Comparison of ENCODE assay signal across 8 cellular contexts in genomic region chr1:28882009-28882628, GRCh38. TPM values are rescaled to one million over a fixed set of nuclear protein-coding genes. Genes with fewer than 3 reads are reported as not detected.
A peak's percentile ranks its signal among the peaks of the same experiment; 100 is the strongest.
DNase-seq lines count a peak whose midpoint lies in the region; ATAC-seq and TF ChIP-seq lines count a peak whose summit lies in the region.

No MANE protein-coding gene starts in this region.

- peak; percentile 89 for DNase-seq in AG20443 (ENCODE audit: low spot score)
- DNase-seq in H9 = peak; percentile 96
- DNase-seq in NCI-H345 (lab: John Stamatoyannopoulos, UW) = peak; percentile 91
- peak; percentile 93 for DNase-seq in WTC11 (ENCODE audit: low spot score)
- peak; percentile 82 for DNase-seq in mammary epithelial cell
- peak; percentile 97 for DNase-seq in islet precursor cell
- DNase-seq in stimulated activated CD4-positive, alpha-beta T cell treated with anti-CD3 and anti-CD28 coated beads, Interleukin-1b, Interleukin-23, amount 100 ng/mL, for 24 hours (ENCODE audit: low read depth in 4 of 4, low spot score in 1 of 4) = peak; percentile 52 to 73 (median 60)

- no peak overlapping the region for H3K23ac ChIP-seq in H9 (ENCODE audit: insufficient read length, low read depth, low read length)

- no peak overlapping the region for H2BK15ac ChIP-seq in H9 (ENCODE audit: low read depth, low read length)

- H3T11ph ChIP-seq in H9 (ENCODE audit: low read length) = no peak overlapping the region

- H2BK20ac ChIP-seq in H9 (ENCODE audit: low read depth, low read length, poor library complexity, severe bottlenecking) = no peak overlapping the region

- no CpG with 5 or more reads among the region's 13 CpGs for WGBS in H9 (ENCODE audit: extremely low coverage, insufficient read length, low lambda C conversion rate)
- WGBS in mammary epithelial cell (ENCODE audit: low coverage, missing lambda C conversion rate) = 30% methylated on average over 11 of the region's 13 CpGs

- POLR2A ChIA-PET in WTC11 (lab: Charles Lee) = interaction anchor here (0.7 to 1.4 kb wide), 7 partner anchors 32 to 315 kb away, joined by 4 to 7 read pairs (median 5); partner anchors contain the start of genes EPB41, SRSF4 and TAF12

- no peak overlapping the region for H3K14ac ChIP-seq in H9 (ENCODE audit: insufficient read depth, low read length)

- H2BK120ac ChIP-seq in H9 (ENCODE audit: low read depth, low read length, poor library complexity, severe bottlenecking) = no peak overlapping the region

- H3K4me1 Mint-ChIP-seq in H9 (peaks cover 42 to 45% of the 10 kb centered on the region in 2 experiments), WTC11 (peaks cover 45% of the 10 kb centered on the region)

- no peak overlapping the region for H2AK5ac ChIP-seq in H9 (ENCODE audit: insufficient read length, low read length)

- H3K9me3 Mint-ChIP-seq in H9 = peaks cover 0 to 3% of the 10 kb centered on the region in 2 experiments; a peak in 1 of 5 replicates
- no peaks in the 10 kb centered on the region for H3K9me3 Mint-ChIP-seq in WTC11

- H3K4me3 Mint-ChIP-seq in H9 (no peak overlapping the region; a peak in 1 of 5 replicates), WTC11 (no peak overlapping the region)

- H3K27ac Mint-ChIP-seq in H9 = peak overlapping the region in 2 of 3 experiments; percentile 55 to 67; a peak in 3 of 7 replicates
- H3K27ac Mint-ChIP-seq in WTC11 = peak overlapping the region; percentile 22; the same call in 1 of the 2 replicates

- H2AFZ ChIP-seq in H9 (ENCODE audit: low read length) (no peak overlapping the region), mammary epithelial cell (ENCODE audit: low read depth, low read length) (peak overlapping the region; percentile 74)

- H3K4me3 ChIP-seq in mammary epithelial cell (replicated peaks in 1 of 3; ENCODE audit: insufficient read depth in 1 of 3, low read depth in 2 of 3, low read length in 3 of 3) = no peak overlapping the region

- no peak overlapping the region for H3K4ac ChIP-seq in H9 (ENCODE audit: low read depth, low read length)

- no TSS peak for BruUV-seq in mammary epithelial cell (replicated peaks; lab: Mats Ljungman, UMichigan)

- peak; percentile 98 for TF ChIP-seq CTCF in H9 (conservative IDR thresholded peaks at IDR 0.05)
- TF ChIP-seq CTCF in WTC11 (IDR thresholded peaks at IDR 0.05) = peak; percentile 71
- TF ChIP-seq CTCF in mammary epithelial cell (conservative IDR thresholded peaks at IDR 0.05 in 1 of 2, IDR thresholded peaks at IDR 0.05 in 1 of 2; ENCODE audit: extremely low read depth in 1 of 2, insufficient read depth in 1 of 2, low read depth in 1 of 2, low read length in 2 of 2) = peak; percentile 97 to 98

- H3K27ac ChIP-seq in H9 (ENCODE audit: insufficient read length, low read depth, low read length) (no peak overlapping the region), mammary epithelial cell (ENCODE audit: insufficient read depth, low read depth, low read length) (no peak overlapping the region)

- no peaks in the 10 kb centered on the region for H3K79me1 ChIP-seq in H9 (ENCODE audit: insufficient read depth, low read depth, low read length, poor library complexity, severe bottlenecking)

- H3K36me3 ChIP-seq in mammary epithelial cell (ENCODE audit: insufficient read depth, low read length) = no peaks in the 10 kb centered on the region

- no peaks in the 10 kb centered on the region for H3K27me3 ChIP-seq in H9 (ENCODE audit: insufficient read depth, low read length)
- no peaks in the 10 kb centered on the region for H3K27me3 ChIP-seq in mammary epithelial cell (ENCODE audit: insufficient read depth, low read length)

- H3K27me3 Mint-ChIP-seq in H9 (ENCODE audit: low read depth) (peaks cover 7% of the 10 kb centered on the region), WTC11 (ENCODE audit: low read depth) (no peaks in the 10 kb centered on the region)

- peaks cover 8% of the 10 kb centered on the region for H3K23me2 ChIP-seq in H9 (ENCODE audit: insufficient read length, low read depth, low read length, poor library complexity, severe bottlenecking)

- no peak overlapping the region for H3K4me2 ChIP-seq in H9 (ENCODE audit: insufficient read depth, insufficient read length, low read length)
- peak overlapping the region; percentile 55 for H3K4me2 ChIP-seq in mammary epithelial cell (ENCODE audit: insufficient read depth, low read depth, low read length)

- H2BK5ac ChIP-seq in H9 (ENCODE audit: insufficient read length, low read length) = no peak overlapping the region

- ATAC-seq in WTC11 (peak; percentile 66), GM21515 (IDR thresholded peaks at IDR 0.05; ENCODE audit: unreplicated experiment) (no peak)

- no peak overlapping the region for H3K56ac ChIP-seq in H9 (ENCODE audit: insufficient read length, low read depth, low read length)

- H2BK12ac ChIP-seq in H9 (ENCODE audit: insufficient read length, low read depth, low read length) = no peak overlapping the region

- H3K9me3 ChIP-seq in H9 (ENCODE audit: control insufficient read depth, low read depth, low read length) (no peaks in the 10 kb centered on the region), mammary epithelial cell (replicated peaks; ENCODE audit: insufficient read depth, low read length) (no peaks in the 10 kb centered on the region)

- H4K5ac ChIP-seq in H9 (ENCODE audit: insufficient read length, low read depth, low read length) = no peak overlapping the region

- H3K4me1 ChIP-seq in H9 (ENCODE audit: insufficient read depth, low read length) = peaks cover 16% of the 10 kb centered on the region; the same call in 1 of the 2 replicates
- peaks cover 20% of the 10 kb centered on the region for H3K4me1 ChIP-seq in mammary epithelial cell (ENCODE audit: insufficient read depth, low read length)

- H4K20me1 ChIP-seq in H9 (ENCODE audit: control insufficient read depth, insufficient read depth, insufficient read length) (no peaks in the 10 kb centered on the region), mammary epithelial cell (ENCODE audit: insufficient read depth, low read length) (no peaks in the 10 kb centered on the region)

- intact Hi-C loops in mammary epithelial cell (cut with micrococcal nuclease) = loop anchor here (1.0 to 2.0 kb wide), 4 partner anchors 152 to 1827 kb away; no protein-coding TSS in a partner anchor

- H3K36me3 Mint-ChIP-seq in H9 (ENCODE audit: insufficient read depth in 1 of 3, low read depth in 3 of 3) (no peaks in the 10 kb centered on the region), WTC11 (no peaks in the 10 kb centered on the region)

- CTCF ChIA-PET in WTC11 (lab: Charles Lee) = interaction anchor here (0.5 to 4.3 kb wide), 79 partner anchors 8 to 822 kb away, joined by 3 to 102 read pairs (median 4); partner anchors contain the start of genes EPB41, MECR, OPRD1 and SRSF4
- CTCF ChIA-PET in mammary epithelial cell (lab: Charles Lee; ENCODE audit: low non-redundant PET) = interaction anchor here (0.5 to 1.6 kb wide), 4 partner anchors 22 to 320 kb away, joined by 3 to 20 read pairs (median 5); no protein-coding TSS in a partner anchor

- H3K79me2 ChIP-seq in H9 (ENCODE audit: insufficient read depth, low read length) (no peaks in the 10 kb centered on the region), mammary epithelial cell (ENCODE audit: insufficient read depth, low read length) (peaks cover under 1% of the 10 kb centered on the region)

- dilution Hi-C loops in mammary epithelial cell (cut with HindIII; ENCODE audit: low sequenced_read_pairs) = loop anchor here (5.0 kb wide), 1 partner anchor 80 kb away; no protein-coding TSS in a partner anchor

- H3K9ac ChIP-seq in H9 (ENCODE audit: extremely low read depth, insufficient read length, low read length) (no peak overlapping the region), mammary epithelial cell (ENCODE audit: insufficient read depth, low read length) (no peak overlapping the region)

- in situ Hi-C loops in mammary epithelial cell (cut with MboI; ENCODE audit: low sequenced_read_pairs in 2 of 2) = loop anchor here (5.0 to 25.0 kb wide), 4 partner anchors 150 to 315 kb away; partner anchors contain the start of gene GMEB1 (in 1 of the 2)

- no peak overlapping the region for H4K91ac ChIP-seq in H9 (ENCODE audit: insufficient read length, low read depth, low read length)

- no peak overlapping the region for H4K8ac ChIP-seq in H9 (replicated peaks; ENCODE audit: insufficient read length, low read depth, low read length)

- H3K18ac ChIP-seq in H9 (ENCODE audit: insufficient read length, low read depth, low read length) = no peak overlapping the region

TF ChIP-seq in WTC11, 78 proteins besides CTCF, POLR2A, EP300 and RAD21 (continues in another document):
- peak; percentile 57; the same call in 1 of the 2 replicates for TF ChIP-seq SP1 (CRISPR knock-in tag; conservative IDR thresholded peaks at IDR 0.05)
- TF ChIP-seq, protein P1, sequence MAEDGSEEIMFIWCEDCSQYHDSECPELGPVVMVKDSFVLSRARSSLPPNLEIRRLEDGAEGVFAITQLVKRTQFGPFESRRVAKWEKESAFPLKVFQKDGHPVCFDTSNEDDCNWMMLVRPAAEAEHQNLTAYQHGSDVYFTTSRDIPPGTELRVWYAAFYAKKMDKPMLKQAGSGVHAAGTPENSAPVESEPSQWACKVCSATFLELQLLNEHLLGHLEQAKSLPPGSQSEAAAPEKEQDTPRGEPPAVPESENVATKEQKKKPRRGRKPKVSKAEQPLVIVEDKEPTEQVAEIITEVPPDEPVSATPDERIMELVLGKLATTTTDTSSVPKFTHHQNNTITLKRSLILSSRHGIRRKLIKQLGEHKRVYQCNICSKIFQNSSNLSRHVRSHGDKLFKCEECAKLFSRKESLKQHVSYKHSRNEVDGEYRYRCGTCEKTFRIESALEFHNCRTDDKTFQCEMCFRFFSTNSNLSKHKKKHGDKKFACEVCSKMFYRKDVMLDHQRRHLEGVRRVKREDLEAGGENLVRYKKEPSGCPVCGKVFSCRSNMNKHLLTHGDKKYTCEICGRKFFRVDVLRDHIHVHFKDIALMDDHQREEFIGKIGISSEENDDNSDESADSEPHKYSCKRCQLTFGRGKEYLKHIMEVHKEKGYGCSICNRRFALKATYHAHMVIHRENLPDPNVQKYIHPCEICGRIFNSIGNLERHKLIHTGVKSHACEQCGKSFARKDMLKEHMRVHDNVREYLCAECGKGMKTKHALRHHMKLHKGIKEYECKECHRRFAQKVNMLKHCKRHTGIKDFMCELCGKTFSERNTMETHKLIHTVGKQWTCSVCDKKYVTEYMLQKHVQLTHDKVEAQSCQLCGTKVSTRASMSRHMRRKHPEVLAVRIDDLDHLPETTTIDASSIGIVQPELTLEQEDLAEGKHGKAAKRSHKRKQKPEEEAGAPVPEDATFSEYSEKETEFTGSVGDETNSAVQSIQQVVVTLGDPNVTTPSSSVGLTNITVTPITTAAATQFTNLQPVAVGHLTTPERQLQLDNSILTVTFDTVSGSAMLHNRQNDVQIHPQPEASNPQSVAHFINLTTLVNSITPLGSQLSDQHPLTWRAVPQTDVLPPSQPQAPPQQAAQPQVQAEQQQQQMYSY (CRISPR knock-in tag; IDR thresholded peaks at IDR 0.05) = peak; percentile 63
- no peak for TF ChIP-seq NFATC4 (CRISPR knock-in tag; IDR thresholded peaks at IDR 0.05)
- TF ChIP-seq ZNF317 (CRISPR knock-in tag; IDR thresholded peaks at IDR 0.05; ENCODE audit: borderline replicate concordance, low read depth) = peak; percentile 99
- TF ChIP-seq ETV6 (CRISPR knock-in tag; IDR thresholded peaks at IDR 0.05) = no peak

RNA-seq across cellular contexts. Expression of gene EPB41, which starts 32.2 kb away (rescaled TPM):
- total RNA-seq in H9 (2021) = 72.5 and 75.4 TPM in 2 replicates
- 80.6 to 85.0 TPM (median 81.2 TPM) in 3 replicates for total RNA-seq in WTC11 (2021)
- 10 to 100 TPM; 20.6 to 23.7 TPM for total RNA-seq in mammary epithelial cell
- 9.6 TPM for polyA plus RNA-seq in mammary epithelial cell
- polyA minus RNA-seq in mammary epithelial cell = 27.8 TPM
